7 cellular contexts compared by ENCODE assay signal in genomic region chr1:156106624-156107488, GRCh38. TPM values are rescaled to one million over a fixed set of nuclear protein-coding genes. Genes with fewer than 3 reads are reported as not detected.
A peak's percentile ranks its signal among the peaks of the same experiment; 100 is the strongest.
DNase-seq lines count a peak whose midpoint lies in the region; ATAC-seq and TF ChIP-seq lines count a peak whose summit lies in the region.

No MANE protein-coding gene starts in this region.

- peaks cover 38% of the 10 kb centered on the region for H3K36me3 Mint-ChIP-seq in effector memory CD8-positive, alpha-beta T cell (ENCODE audit: insufficient read depth)
- no peaks in the 10 kb centered on the region for H3K36me3 Mint-ChIP-seq in naive B cell

- no peak for TF ChIP-seq CTCF in Panc1 (IDR thresholded peaks at IDR 0.05)
- TF ChIP-seq CTCF in GM13976 (IDR thresholded peaks at IDR 0.05; ENCODE audit: borderline replicate concordance, control extremely low read depth, extremely low read depth, insufficient read depth, missing control alignments), result no peak

- H3K4me1 Mint-ChIP-seq in effector memory CD8-positive, alpha-beta T cell (ENCODE audit: low read depth in 2 of 2), result peaks cover 24 to 31% of the 10 kb centered on the region in 2 donors
- H3K4me1 Mint-ChIP-seq in naive B cell, result peaks cover 20 to 33% (median 30%) of the 10 kb centered on the region in 3 donors

- H3K4me3 Mint-ChIP-seq in effector memory CD8-positive, alpha-beta T cell, result peak overlapping the region; percentile 80 to 83
- H3K4me3 Mint-ChIP-seq in naive B cell, result peak overlapping the region; percentile 69 to 92 (median 84)

- in situ Hi-C loops in Panc1 (cut with HindIII; ENCODE audit: low pct_unique_long_range_greater_than_20kb, low sequenced_read_pairs), result no loop called here
- in situ Hi-C loops in GM13976 (cut with MboI; ENCODE audit: low sequenced_read_pairs, unreplicated experiment), result no loop called here

- H3K27ac Mint-ChIP-seq in effector memory CD8-positive, alpha-beta T cell, result peak overlapping the region; percentile 99 to 100
- peak overlapping the region; percentile 100 for H3K27ac Mint-ChIP-seq in naive B cell

- H3K4me1 ChIP-seq in Panc1 (ENCODE audit: control insufficient read depth, insufficient read depth, low read length), result peaks cover 49% of the 10 kb centered on the region

- CTCF ChIA-PET in Panc1 (lab: Charles Lee), result interaction anchor here (0.5 kb wide), 1 partner anchor 514 kb away, joined by 3 read pairs; no protein-coding TSS in a partner anchor

- H3K9me3 Mint-ChIP-seq in effector memory CD8-positive, alpha-beta T cell, result no peaks in the 10 kb centered on the region
- H3K9me3 Mint-ChIP-seq in naive B cell, result no peaks in the 10 kb centered on the region

- intact Hi-C loops in Panc1 (cut with micrococcal nuclease; ENCODE audit: unreplicated experiment), result no loop called here

- POLR2A ChIA-PET in Panc1 (lab: Charles Lee), result interaction anchor here (0.5 to 1.9 kb wide), 4 partner anchors 9 to 401 kb away, joined by 4 to 12 read pairs (median 6); partner anchors contain the start of gene LMNA

- H3K36me3 ChIP-seq in Panc1 (ENCODE audit: control insufficient read depth, insufficient read depth, low read length), result no peaks in the 10 kb centered on the region

- no peaks in the 10 kb centered on the region for H3K27me3 ChIP-seq in Panc1 (ENCODE audit: control insufficient read depth, insufficient read depth, low read length)

- TSS peak; percentile 88 for BruUV-seq in Panc1 (replicated peaks; lab: Mats Ljungman, UMichigan)

- DNase-seq in Panc1 (ENCODE audit: low read depth, low spot score), result no peak
- DNase-seq in effector memory CD8-positive, alpha-beta T cell, result no peak
- no peak for DNase-seq in naive B cell
- DNase-seq in GM13976 (ENCODE audit: low spot score), result no peak
- no peak for DNase-seq in stimulated activated CD4-positive, alpha-beta T cell treated with anti-CD3 and anti-CD28 coated beads, Interleukin-2, amount 100 ng/mL, for 48 hours

- peak overlapping the region; percentile 74 for H3K27ac ChIP-seq in Panc1 (ENCODE audit: low read length)

- ATAC-seq in GM19395 (IDR thresholded peaks at IDR 0.05; ENCODE audit: unreplicated experiment) (peak; percentile 9), Panc1 (peak; percentile 24), naive B cell (ENCODE audit: low read depth in 2 of 2) (no peak), HG02938 (IDR thresholded peaks at IDR 0.05; ENCODE audit: unreplicated experiment) (no peak)
- peak; percentile 7 for ATAC-seq in effector memory CD8-positive, alpha-beta T cell (replicated peaks)

- no peaks in the 10 kb centered on the region for H3K27me3 Mint-ChIP-seq in effector memory CD8-positive, alpha-beta T cell
- H3K27me3 Mint-ChIP-seq in naive B cell, result peaks cover 3 to 41% (median 9%) of the 10 kb centered on the region in 3 donors

- no peaks in the 10 kb centered on the region for H3K9me3 ChIP-seq in Panc1 (ENCODE audit: control insufficient read depth, insufficient read depth, low read depth, low read length)

- H3K4me3 ChIP-seq in Panc1 (ENCODE audit: low read depth in 2 of 2, low read length in 2 of 2), result peak overlapping the region in 1 of 2 experiments; percentile 44; a peak in 2 of 4 replicates

RNA-seq across cellular contexts. Expression of gene LMNA, which starts 7.7 kb away (rescaled TPM):
- 691 TPM for total RNA-seq in Panc1 (2021; ENCODE audit: unreplicated experiment)
- polyA plus RNA-seq in Panc1 (2012; ENCODE audit: insufficient read length), result 726 TPM
- polyA plus RNA-seq in naive B cell (ENCODE audit: low read depth in 6 of 6), result 1 to 10 TPM in 4 of 6 donors, under 1 TPM in 2; 0.33 to 3.0 (median 1.4) TPM

RNA-seq across cellular contexts. Expression of gene MEX3A, which starts 24.6 kb away (rescaled TPM):
- 15.8 TPM for total RNA-seq in Panc1 (2021; ENCODE audit: unreplicated experiment)
- 33.1 TPM for polyA plus RNA-seq in Panc1 (2012; ENCODE audit: insufficient read length)
- under 1 TPM in 2 of 6 donors, not detected in 4; 0.05 to 0.13 TPM for polyA plus RNA-seq in naive B cell (ENCODE audit: low read depth in 6 of 6)

RNA-seq across cellular contexts. Expression of gene RAB25, which starts 45.9 kb away (rescaled TPM):
- total RNA-seq in Panc1 (2021; ENCODE audit: unreplicated experiment), result not detected
- not detected for polyA plus RNA-seq in Panc1 (2012; ENCODE audit: insufficient read length)
- not detected for polyA plus RNA-seq in naive B cell (ENCODE audit: low read depth in 6 of 6)

RNA-seq across cellular contexts. Expression of gene SEMA4A, which starts 46.5 kb away (rescaled TPM):
- total RNA-seq in Panc1 (2021; ENCODE audit: unreplicated experiment), result 0.21 TPM
- 0.22 TPM for polyA plus RNA-seq in Panc1 (2012; ENCODE audit: insufficient read length)
- polyA plus RNA-seq in naive B cell (ENCODE audit: low read depth in 6 of 6), result 10 to 100 TPM; 23.3 to 37.3 (median 29.5) TPM

RNA-seq across cellular contexts. Expression of gene LAMTOR2, which starts 52.3 kb away (rescaled TPM):
- 63.4 TPM for total RNA-seq in Panc1 (2021; ENCODE audit: unreplicated experiment)
- polyA plus RNA-seq in Panc1 (2012; ENCODE audit: insufficient read length), result 111 TPM
- polyA plus RNA-seq in naive B cell (ENCODE audit: low read depth in 6 of 6), result 100 to 1,000 TPM in 5 of 6 donors, 10 to 100 TPM in 1; 99.5 to 139 (median 114) TPM

Comparison
In these comparisons a context has a peak if more than half of its experiments do, and no peak if none do; other contexts are left out.
1. ATAC-seq: peak in GM19395 (single experiment), Panc1 (single experiment) and effector memory CD8-positive, alpha-beta T cell (single experiment); none in naive B cell (0 of 2) and HG02938 (single experiment).